In genomic region chr3:18423401-18424212, GRCh38 we compare ENCODE assay signal across 9 cellular contexts. TPM values are rescaled to one million over a fixed set of nuclear protein-coding genes. Genes with fewer than 3 reads are reported as not detected.
DNase-seq lines count a peak whose midpoint lies in the region; ATAC-seq, FAIRE-seq and TF ChIP-seq lines count a peak whose summit lies in the region.
"Had no signal": no experiment of that assay in that cellular context is flagged by ENCODE, and none has a peak within 500 bp of the region (broad histone marks: within the 10 kb centered on the region; RNA-seq: fewer than 3 reads in every experiment).

No MANE protein-coding gene starts in this region.

- H3K4me2 ChIP-seq in HepG2 (ENCODE audit: low read depth, low read length) = peak overlapping the region; percentile 74

- H3K36me3 ChIP-seq in HepG2 (replicated peaks in 1 of 2; ENCODE audit: control insufficient read depth in 1 of 2, insufficient read depth in 2 of 2, low read length in 2 of 2) = no peaks in the 10 kb centered on the region

- CTCF ChIA-PET in HepG2 (lab: Yijun Ruan, JAX; ENCODE audit: low intra/inter-chr PET ratio, low total read pairs) = no interaction called here

- intact Hi-C loops in dorsolateral prefrontal cortex (cut with DNase I) (loop anchor here (1.0 to 2.0 kb wide), 2 partner anchors 21 kb away; no protein-coding TSS in a partner anchor), HepG2 (cut with micrococcal nuclease; ENCODE audit: unreplicated experiment) (no loop called here)

- H3K27me3 ChIP-seq in dorsolateral prefrontal cortex (no peaks in the 10 kb centered on the region), HepG2 (ENCODE audit: control insufficient read depth in 1 of 2, insufficient read depth in 2 of 2, low read length in 2 of 2) (peaks cover 3 to 38% of the 10 kb centered on the region in 2 experiments)

- H3K27me3 Mint-ChIP-seq in T-helper 2 cell treated with Interferon-gamma antibody and Interleukin-4, amounts not matched to agents 5 μg/mL and 100 μg/mL, for 36 hours (ENCODE audit: low read depth) = no peaks in the 10 kb centered on the region

- TF ChIP-seq EP300 in HepG2 (IDR thresholded peaks at IDR 0.05; ENCODE audit: low read depth in 2 of 2, low read length in 2 of 2) (no peak), HepG2 (CRISPR knock-in tag; IDR thresholded peaks at IDR 0.05; ENCODE audit: borderline replicate concordance) (no peak)

- H2AFZ ChIP-seq in HepG2 (ENCODE audit: low read length) = no peak overlapping the region

- H3K9me3 ChIP-seq in HepG2 (ENCODE audit: low read length) = no peaks in the 10 kb centered on the region

- no peaks in the 10 kb centered on the region for H3K79me2 ChIP-seq in HepG2 (ENCODE audit: insufficient read depth, low read length)

- TF ChIP-seq RAD21 in HepG2 (CRISPR knock-in tag; IDR thresholded peaks at IDR 0.05) = no peak

- no peak for FAIRE-seq in HepG2 (lab: Jason Lieb, UNC)
- FAIRE-seq: colon had no signal

- H3K4me3 ChIP-seq in dorsolateral prefrontal cortex (peak overlapping the region; percentile 60 to 95 (median 85)), HepG2 (replicated peaks in 1 of 3; ENCODE audit: insufficient read depth in 1 of 3, low read depth in 2 of 3, low read length in 3 of 3) (peak overlapping the region; percentile 57 to 75 (median 62); a peak in 2 of 6 replicates)

- TF ChIP-seq POLR2A in HepG2 (IDR thresholded peaks at IDR 0.05; ENCODE audit: insufficient read depth in 1 of 2, low read depth in 2 of 2, low read length in 2 of 2) = no peak

- peak; percentile 25 for DNase-seq in GM04503 (ENCODE audit: low read depth)
- peak; percentile 31 for DNase-seq in HT-29 (ENCODE audit: low spot score)
- peak; percentile 63 for DNase-seq in T-helper 2 cell treated with Interferon-gamma antibody and Interleukin-4, amounts not matched to agents 5 μg/mL and 100 μg/mL, for 36 hours (ENCODE audit: low spot score)
- DNase-seq in dorsolateral prefrontal cortex = peak in 8 of 10 donors; percentile 23 to 71 (median 48)
- DNase-seq in HepG2 (ENCODE audit: low spot score) = no peak
- peak in 1 of 2 donors; percentile 67 for DNase-seq in stimulated activated effector memory CD8-positive, alpha-beta T cell treated with anti-CD3 and anti-CD28 coated beads, Interleukin-12 subunit alpha, Interleukin-12 subunit beta, amount 100 ng/mL, for 72 hours (ENCODE audit: low spot score in 2 of 2)
- no peak for DNase-seq in 8988T

- 12% methylated on average over 22 of the region's 22 CpGs for WGBS in HepG2 (ENCODE audit: low lambda C conversion rate)

- H3K27ac Mint-ChIP-seq in T-helper 2 cell treated with Interferon-gamma antibody and Interleukin-4, amounts not matched to agents 5 μg/mL and 100 μg/mL, for 36 hours = peak overlapping the region; percentile 91
- H3K27ac Mint-ChIP-seq in stimulated activated effector memory CD8-positive, alpha-beta T cell treated with anti-CD3 and anti-CD28 coated beads, Interleukin-12 subunit alpha, Interleukin-12 subunit beta, amount 100 ng/mL, for 72 hours = peak overlapping the region; percentile 98

- TF ChIP-seq CTCF in dorsolateral prefrontal cortex (IDR thresholded peaks at IDR 0.05 in 54 of 56, conservative IDR thresholded peaks at IDR 0.05 in 2 of 56; ENCODE audit: low read depth in 1 of 56, partially characterized antibody in 56 of 56) (peak in 6 of 56 donors; percentile 6 to 21 (median 16)), HepG2 (CRISPR knock-in tag; IDR thresholded peaks at IDR 0.05) (no peak)

- H3K27ac ChIP-seq in dorsolateral prefrontal cortex (peak overlapping the region; percentile 51 to 98 (median 92)), HepG2 (ENCODE audit: extremely low read length, insufficient read depth, low read length) (no peak overlapping the region)

- in situ Hi-C loops in HepG2 (cut with HindIII; ENCODE audit: extremely low pct_ligation_motif_present, low pct_unique_long_range_greater_than_20kb) = no loop called here

- no peaks in the 10 kb centered on the region for H3K9me3 Mint-ChIP-seq in T-helper 2 cell treated with Interferon-gamma antibody and Interleukin-4, amounts not matched to agents 5 μg/mL and 100 μg/mL, for 36 hours
- H3K9me3 Mint-ChIP-seq in stimulated activated effector memory CD8-positive, alpha-beta T cell treated with anti-CD3 and anti-CD28 coated beads, Interleukin-12 subunit alpha, Interleukin-12 subunit beta, amount 100 ng/mL, for 72 hours = no peaks in the 10 kb centered on the region

- peaks cover 11% of the 10 kb centered on the region for H3K4me1 ChIP-seq in HepG2 (ENCODE audit: insufficient read depth, low read length)

- H3K4me3 Mint-ChIP-seq in T-helper 2 cell treated with Interferon-gamma antibody and Interleukin-4, amounts not matched to agents 5 μg/mL and 100 μg/mL, for 36 hours = peak overlapping the region; percentile 89
- H3K4me3 Mint-ChIP-seq in stimulated activated effector memory CD8-positive, alpha-beta T cell treated with anti-CD3 and anti-CD28 coated beads, Interleukin-12 subunit alpha, Interleukin-12 subunit beta, amount 100 ng/mL, for 72 hours = peak overlapping the region; percentile 87

- H3K9ac ChIP-seq in HepG2 (ENCODE audit: insufficient read depth, low read depth, low read length) = no peak overlapping the region

- ATAC-seq in GM21447 (IDR thresholded peaks at IDR 0.05; ENCODE audit: unreplicated experiment) (peak; percentile 87), HepG2 (no peak)
- peak; percentile 47 for ATAC-seq in stimulated activated effector memory CD8-positive, alpha-beta T cell treated with anti-CD3 and anti-CD28 coated beads, Interleukin-12 subunit alpha, Interleukin-12 subunit beta, amount 100 ng/mL, for 72 hours

- BruUV-seq in HepG2 (replicated peaks; lab: Mats Ljungman, UMichigan) = no TSS peak

- H3K36me3 Mint-ChIP-seq in T-helper 2 cell treated with Interferon-gamma antibody and Interleukin-4, amounts not matched to agents 5 μg/mL and 100 μg/mL, for 36 hours (ENCODE audit: low read depth) = peaks cover 67% of the 10 kb centered on the region
- peaks cover 100% of the 10 kb centered on the region for H3K36me3 Mint-ChIP-seq in stimulated activated effector memory CD8-positive, alpha-beta T cell treated with anti-CD3 and anti-CD28 coated beads, Interleukin-12 subunit alpha, Interleukin-12 subunit beta, amount 100 ng/mL, for 72 hours

- POLR2A ChIA-PET in HepG2 (lab: Yijun Ruan, JAX) = no interaction called here

- peaks cover 64% of the 10 kb centered on the region for H3K4me1 Mint-ChIP-seq in T-helper 2 cell treated with Interferon-gamma antibody and Interleukin-4, amounts not matched to agents 5 μg/mL and 100 μg/mL, for 36 hours (ENCODE audit: low read depth)
- peaks cover 71% of the 10 kb centered on the region for H3K4me1 Mint-ChIP-seq in stimulated activated effector memory CD8-positive, alpha-beta T cell treated with anti-CD3 and anti-CD28 coated beads, Interleukin-12 subunit alpha, Interleukin-12 subunit beta, amount 100 ng/mL, for 72 hours

- no peaks in the 10 kb centered on the region for H4K20me1 ChIP-seq in HepG2 (ENCODE audit: insufficient read depth, low read length)

TF ChIP-seq in HepG2, 621 proteins besides CTCF, POLR2A, EP300 and RAD21 (continues in another document):
- TF ChIP-seq CBX2 (IDR thresholded peaks at IDR 0.05; ENCODE audit: low read depth, low read length) = peak; percentile 35; the same call in 1 of the 2 replicates
- TF ChIP-seq CBX2 (CRISPR knock-in tag; IDR thresholded peaks at IDR 0.05; ENCODE audit: low read depth) = no peak

RNA-seq across cellular contexts. Expression of gene SATB1, which starts 1.5 kb away (rescaled TPM):
- total RNA-seq in HT-29 (2014; rRNA removed; shearing (Covaris generic)) = 12.6 and 15.1 TPM in 2 replicates
- 100 to 1,000 TPM in 105 of 120 experiments, 10 to 100 TPM in 15; 71.8 to 197 (median 132) TPM for total RNA-seq in dorsolateral prefrontal cortex
- total RNA-seq in HepG2 (2016; rRNA removed; fragmentation: Illumina TruSeq; extraction: Trizol) = not detected in 2 replicates
- not detected in 2 replicates for total RNA-seq in HepG2 (2016; cell fraction: cytosol; rRNA removed; fragmentation: Illumina TruSeq; extraction: Trizol; ENCODE audit: low read depth)
- not detected in 2 replicates for total RNA-seq in HepG2 (2016; cell fraction: insoluble cytoplasmic fraction; rRNA removed; fragmentation: Illumina TruSeq; extraction: Trizol)
- total RNA-seq in HepG2 (2016; cell fraction: membrane; rRNA removed; fragmentation: Illumina TruSeq; extraction: Trizol) = not detected in 2 replicates
- not detected in 2 replicates for total RNA-seq in HepG2 (2016; cell fraction: nucleus; rRNA removed; fragmentation: Illumina TruSeq; extraction: Trizol)
- 0.03 and 0.14 TPM in 2 replicates for polyA plus RNA-seq in HepG2 (2011; rRNA removed)
- polyA plus RNA-seq in HepG2 (2011; cell fraction: cytosol; rRNA removed) = 0.08 and 0.10 TPM in 2 replicates
- 0.10 and 0.21 TPM in 2 replicates for polyA plus RNA-seq in HepG2 (2011; cell fraction: nucleus; rRNA removed)
- 0.11 TPM in 1 of 2 replicates, not detected in the other for polyA plus RNA-seq in HepG2 (2012)
- polyA plus RNA-seq in HepG2 (2016; cell fraction: cytosol; fragmentation: Illumina TruSeq; extraction: Trizol; ENCODE audit: low read depth) = not detected in 2 replicates
- not detected in 2 replicates for polyA plus RNA-seq in HepG2 (2016; cell fraction: insoluble cytoplasmic fraction; fragmentation: Illumina TruSeq; extraction: Trizol; ENCODE audit: low read depth)
- polyA plus RNA-seq in HepG2 (2016; cell fraction: membrane; fragmentation: Illumina TruSeq; extraction: Trizol; ENCODE audit: low read depth) = not detected in 2 replicates
- not detected in 2 replicates for polyA plus RNA-seq in HepG2 (2016; cell fraction: nucleus; fragmentation: Illumina TruSeq; extraction: Trizol; ENCODE audit: insufficient read depth, low read depth)
- 0.06 and 0.07 TPM in 2 replicates for polyA minus RNA-seq in HepG2 (2011; rRNA and poly(A)+ RNA removed; ENCODE audit: low replicate concordance)
- not detected in 2 replicates for polyA minus RNA-seq in HepG2 (2011; cell fraction: cytosol; rRNA and poly(A)+ RNA removed)
- 0.39 and 0.75 TPM in 2 replicates for polyA minus RNA-seq in HepG2 (2011; cell fraction: nucleus; rRNA and poly(A)+ RNA removed)

Comparison
In these comparisons a context has a peak if more than half of its experiments do, and no peak if none do; other contexts are left out.
1. DNase-seq: peak in GM04503 (single experiment), HT-29 (single experiment), T-helper 2 cell treated with Interferon-gamma antibody and Interleukin-4, amounts not matched to agents 5 μg/mL and 100 μg/mL, for 36 hours (single experiment) and dorsolateral prefrontal cortex (8 of 10); none in HepG2 (single experiment) and 8988T (single experiment).
2. RNA of gene SATB1, which starts 1.5 kb away (total RNA-seq): 71.8 to 197 TPM in dorsolateral prefrontal cortex and 12.6 to 15.1 TPM in HT-29; not detected in HepG2; every median in the first group is over 10 times any median in the second.